20 cellular contexts compared by ENCODE assay signal in genomic region chr6:91278416-91278815, GRCh38.
DNase-seq lines count a peak whose midpoint lies in the region; ATAC-seq and TF ChIP-seq lines count a peak whose summit lies in the region.
"Had no signal": no experiment of that assay in that cellular context is flagged by ENCODE, and none has a peak within 500 bp of the region (broad histone marks: within the 10 kb centered on the region; RNA-seq: fewer than 3 reads in every experiment).

No MANE protein-coding gene starts in this region.

- TF ChIP-seq POLR2A in erythroblast (IDR thresholded peaks at IDR 0.05; ENCODE audit: low read length) (no peak), upper lobe of left lung (IDR thresholded peaks at IDR 0.05) (no peak)

- no peak for TF ChIP-seq RAD21 in neural cell (conservative IDR thresholded peaks at IDR 0.05)

- H3F3A ChIP-seq in neural cell (ENCODE audit: insufficient read depth, low read length, poor library complexity, severe bottlenecking): no peaks in the 10 kb centered on the region

- H3K9me3 ChIP-seq in neural cell (ENCODE audit: low read length) (no peaks in the 10 kb centered on the region), upper lobe of left lung (peaks cover 0 to 4% (median 0%) of the 10 kb centered on the region in 4 donors)
- H3K9me3 ChIP-seq: SK-N-SH had no signal

- H3K4me3 ChIP-seq in epithelial cell of proximal tubule (ENCODE audit: low read depth, low read length) (no peak overlapping the region), neural cell (ENCODE audit: low read length) (no peak overlapping the region), upper lobe of left lung (no peak overlapping the region)

- TF ChIP-seq EP300 in neural cell (conservative IDR thresholded peaks at IDR 0.05; ENCODE audit: poor library complexity, severe bottlenecking) (no peak), upper lobe of left lung (IDR thresholded peaks at IDR 0.05) (no peak)

- H2AFZ ChIP-seq in neural cell (ENCODE audit: low read depth, low read length): no peak overlapping the region

- H3K27ac ChIP-seq in neural cell (ENCODE audit: low read length): peak overlapping the region; percentile 76
- no peak overlapping the region for H3K27ac ChIP-seq in upper lobe of left lung
- H3K27ac ChIP-seq: C4-2B had no signal

- DNase-seq in HPDE6-E6E7 (ENCODE audit: extremely low spot score): peak; percentile 33
- DNase-seq in RKO (ENCODE audit: low spot score): peak; percentile 36
- peak; percentile 63 for DNase-seq in epithelial cell of proximal tubule (ENCODE audit: low read depth)
- no peak for DNase-seq in NCI-H187 (lab: John Stamatoyannopoulos, UW)
- no peak for DNase-seq in erythroblast (lab: John Stamatoyannopoulos, UW)
- no peak for DNase-seq in upper lobe of left lung
- DNase-seq: CD8-positive, alpha-beta memory T cell; DMS53; GDM1; MM.1S; NCI-H1048; NCI-H1436; NCI-H1930; NCI-H2227 treated with DMSO at 0.1 percent for 48 hours; NCI-H510A; SHP77 treated with DMSO at 0.1 percent for 48 hours; SK-N-SH had no signal

- H4K20me1 ChIP-seq in neural cell (ENCODE audit: insufficient read depth): no peaks in the 10 kb centered on the region

- no peaks in the 10 kb centered on the region for H3K4me1 ChIP-seq in upper lobe of left lung

- H3K9me2 ChIP-seq in neural cell (ENCODE audit: insufficient read depth, low read length): no peaks in the 10 kb centered on the region
- H3K9me2 ChIP-seq: SK-N-SH had no signal

- H3K9ac ChIP-seq in neural cell (ENCODE audit: low read length): no peak overlapping the region
- H3K9ac ChIP-seq: SK-N-SH had no signal

- H3K27me3 ChIP-seq in neural cell (ENCODE audit: insufficient read depth, low read depth, low read length): no peaks in the 10 kb centered on the region
- H3K27me3 ChIP-seq in upper lobe of left lung: no peaks in the 10 kb centered on the region

- no peak for ATAC-seq in upper lobe of left lung (ENCODE audit: low FRiP score in 2 of 2)
- ATAC-seq: HCT116 had no signal

- no peak overlapping the region for H3K4me2 ChIP-seq in neural cell (ENCODE audit: low read length)
- H3K4me2 ChIP-seq: SK-N-SH had no signal

- no peak for TF ChIP-seq CTCF in epithelial cell of proximal tubule (conservative IDR thresholded peaks at IDR 0.05; ENCODE audit: low read depth, low read length)
- TF ChIP-seq CTCF in neural cell (IDR thresholded peaks at IDR 0.05; ENCODE audit: poor library complexity, severe bottlenecking): no peak
- TF ChIP-seq CTCF in upper lobe of left lung (IDR thresholded peaks at IDR 0.05): no peak

- 91 to 100% methylated on average over 2 of the region's 2 CpGs for WGBS in upper lobe of left lung, 2 donors

- H3K36me3 ChIP-seq in neural cell (ENCODE audit: insufficient read depth, low read length) (no peaks in the 10 kb centered on the region), upper lobe of left lung (no peaks in the 10 kb centered on the region)

- H3K79me2 ChIP-seq in neural cell (replicated peaks; ENCODE audit: insufficient read depth, low read length): no peaks in the 10 kb centered on the region

TF ChIP-seq in neural cell, 6 proteins besides CTCF, POLR2A, EP300 and RAD21:
- TF ChIP-seq MXI1 (conservative IDR thresholded peaks at IDR 0.05; ENCODE audit: poor library complexity, severe bottlenecking) (no peak), TAF1 (IDR thresholded peaks at IDR 0.05; ENCODE audit: low read depth) (no peak), SMC3 (conservative IDR thresholded peaks at IDR 0.05; ENCODE audit: poor library complexity) (no peak), POLR2AphosphoS5 (IDR thresholded peaks at IDR 0.05) (no peak)
TF ChIP-seq in neural cell: peak in this region for 0.

Comparison
In these comparisons a context has a peak if more than half of its experiments do, and no peak if none do; other contexts are left out.
1. DNase-seq: peak in HPDE6-E6E7 (single experiment), RKO (single experiment) and epithelial cell of proximal tubule (single experiment); none in NCI-H187 (0 of 2), erythroblast (0 of 2) and upper lobe of left lung (0 of 2).